29 cellular contexts compared by ENCODE assay signal in the genomic region with DNA sequence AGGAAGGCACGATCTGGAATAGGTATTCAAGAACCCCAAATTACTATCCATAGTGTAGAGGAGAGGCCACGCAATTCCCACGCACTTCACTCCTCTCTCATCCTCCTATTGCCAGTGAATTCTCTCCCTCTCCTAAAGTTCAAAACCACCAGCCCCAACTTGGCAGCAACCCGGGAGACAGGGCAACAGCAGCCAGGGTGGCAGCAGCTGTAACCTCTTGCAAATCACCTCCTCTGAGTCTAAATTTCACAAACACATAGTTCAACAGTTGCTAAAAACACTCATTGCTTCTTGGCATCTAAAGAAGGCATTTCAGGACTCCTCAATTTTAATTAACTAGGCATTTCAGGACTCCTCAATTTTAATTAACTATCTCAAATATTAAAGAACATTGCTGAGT. TPM values are rescaled to one million over a fixed set of nuclear protein-coding genes. Genes with fewer than 3 reads are reported as not detected.
"Had no signal": no experiment of that assay in that cellular context is flagged by ENCODE, and none has a peak within 500 bp of the region (broad histone marks: within the 10 kb centered on the region; RNA-seq: fewer than 3 reads in every experiment).

No MANE protein-coding gene starts in this region.

- H3K4me3 Mint-ChIP-seq: activated CD4-positive, alpha-beta memory T cell treated with anti-CD3 and anti-CD28 coated beads, Interleukin-2, amount 10 ng/mL, durations not matched to agents 7 days and 5 days; activated CD4-positive, alpha-beta T cell treated with anti-CD3 and anti-CD28 coated beads, Interleukin-2, amount 10 ng/mL, durations not matched to agents 7 days and 5 days; activated naive CD4-positive, alpha-beta T cell treated with anti-CD3 and anti-CD28 coated beads, Interleukin-2, amount 10 ng/mL, durations not matched to agents 7 days and 5 days; activated naive CD8-positive, alpha-beta T cell treated with anti-CD3 and anti-CD28 coated beads, Interleukin-2, amount 10 ng/mL, durations not matched to agents 7 days and 5 days; activated T-cell treated with anti-CD3 and anti-CD28 coated beads, Interleukin-2, amount 50 U/mL, for 24 hours; nephron progenitor cell; type B pancreatic cell; WTC11 had no signal

- H3K9me3 ChIP-seq: esophagus muscularis mucosa, lower lobe of right lung, ovary, spleen, thoracic aorta had no signal

- H3K36me3 ChIP-seq: esophagus muscularis mucosa, heart right ventricle, lower lobe of right lung, ovary, spleen, thoracic aorta had no signal

- ATAC-seq: foreskin keratinocyte, left lobe of liver, WTC11 had no signal

- DNase-seq: activated CD4-positive, alpha-beta memory T cell treated with anti-CD3 and anti-CD28 coated beads, Interleukin-2, amount 10 ng/mL, durations not matched to agents 7 days and 5 days; activated CD4-positive, alpha-beta T cell treated with anti-CD3 and anti-CD28 coated beads for 1 hour; activated CD4-positive, alpha-beta T cell treated with anti-CD3 and anti-CD28 coated beads, Interleukin-2, amount 10 ng/mL, durations not matched to agents 7 days and 5 days; activated CD8-positive, alpha-beta memory T cell treated with anti-CD3 and anti-CD28 coated beads, Interleukin-2, amount 50 U/mL, for 48 hours; activated gamma-delta T cell; activated naive CD4-positive, alpha-beta T cell treated with anti-CD3 and anti-CD28 coated beads, Interleukin-2, amount 10 ng/mL, durations not matched to agents 7 days and 5 days; activated naive CD8-positive, alpha-beta T cell treated with anti-CD3 and anti-CD28 coated beads, Interleukin-2, amount 10 ng/mL, durations not matched to agents 7 days and 5 days; activated T-cell treated with anti-CD3 and anti-CD28 coated beads, Interleukin-2, amount 50 U/mL, for 24 hours; central memory CD4-positive, alpha-beta T cell; foreskin keratinocyte; heart right ventricle; kidney glomerular epithelial cell; lower lobe of right lung; mesendoderm; nephron progenitor cell; spleen; stimulated activated naive CD4-positive, alpha-beta T cell treated with Interleukin-2 at 50 U/mL for 16 hours; T-helper 2 cell had no signal

- H3K27ac Mint-ChIP-seq: activated CD4-positive, alpha-beta memory T cell treated with anti-CD3 and anti-CD28 coated beads, Interleukin-2, amount 10 ng/mL, durations not matched to agents 7 days and 5 days; activated CD4-positive, alpha-beta T cell treated with anti-CD3 and anti-CD28 coated beads, Interleukin-2, amount 10 ng/mL, durations not matched to agents 7 days and 5 days; activated naive CD4-positive, alpha-beta T cell treated with anti-CD3 and anti-CD28 coated beads, Interleukin-2, amount 10 ng/mL, durations not matched to agents 7 days and 5 days; activated naive CD8-positive, alpha-beta T cell treated with anti-CD3 and anti-CD28 coated beads, Interleukin-2, amount 10 ng/mL, durations not matched to agents 7 days and 5 days; activated T-cell treated with anti-CD3 and anti-CD28 coated beads, Interleukin-2, amount 50 U/mL, for 24 hours; progenitor cell of endocrine pancreas; type B pancreatic cell had no signal

- H3K36me3 Mint-ChIP-seq: activated naive CD4-positive, alpha-beta T cell treated with anti-CD3 and anti-CD28 coated beads, Interleukin-2, amount 10 ng/mL, durations not matched to agents 7 days and 5 days; activated naive CD8-positive, alpha-beta T cell treated with anti-CD3 and anti-CD28 coated beads, Interleukin-2, amount 10 ng/mL, durations not matched to agents 7 days and 5 days had no signal

- H3K4me3 ChIP-seq: esophagus muscularis mucosa, heart right ventricle, lower lobe of right lung, ovary, spleen, thoracic aorta had no signal

- H3K4me1 Mint-ChIP-seq: nephron progenitor cell had no signal

- H3K9me3 Mint-ChIP-seq: activated CD4-positive, alpha-beta memory T cell treated with anti-CD3 and anti-CD28 coated beads, Interleukin-2, amount 10 ng/mL, durations not matched to agents 7 days and 5 days; activated CD4-positive, alpha-beta T cell treated with anti-CD3 and anti-CD28 coated beads, Interleukin-2, amount 10 ng/mL, durations not matched to agents 7 days and 5 days; activated naive CD4-positive, alpha-beta T cell treated with anti-CD3 and anti-CD28 coated beads, Interleukin-2, amount 10 ng/mL, durations not matched to agents 7 days and 5 days; activated naive CD8-positive, alpha-beta T cell treated with anti-CD3 and anti-CD28 coated beads, Interleukin-2, amount 10 ng/mL, durations not matched to agents 7 days and 5 days; activated T-cell treated with anti-CD3 and anti-CD28 coated beads, Interleukin-2, amount 50 U/mL, for 24 hours; type B pancreatic cell had no signal

- FAIRE-seq: astrocyte had no signal

- H3K27me3 ChIP-seq: esophagus muscularis mucosa, foreskin keratinocyte, ovary had no signal

- H3K27ac ChIP-seq: foreskin keratinocyte, heart right ventricle, lower lobe of right lung had no signal

RNA-seq across cellular contexts. Expression of gene MANSC4, which starts 37.7 kb away (rescaled TPM):
- total RNA-seq: activated CD4-positive, alpha-beta memory T cell treated with anti-CD3 and anti-CD28 coated beads, Interleukin-2, amount 10 ng/mL, durations not matched to agents 7 days and 5 days; activated CD4-positive, alpha-beta T cell treated with anti-CD3 and anti-CD28 coated beads, Interleukin-2, amount 10 ng/mL, durations not matched to agents 7 days and 5 days; activated naive CD8-positive, alpha-beta T cell treated with anti-CD3 and anti-CD28 coated beads, Interleukin-2, amount 10 ng/mL, durations not matched to agents 7 days and 5 days; astrocyte; glomerular endothelial cell; heart right ventricle; left lobe of liver; lower lobe of right lung; mononuclear cell; renal cortical epithelial cell; spleen; thoracic aorta; WTC11 had no signal
- polyA plus RNA-seq: heart right ventricle had no signal
